Comparison of ENCODE assay signal across 23 cellular contexts in the genomic region with DNA sequence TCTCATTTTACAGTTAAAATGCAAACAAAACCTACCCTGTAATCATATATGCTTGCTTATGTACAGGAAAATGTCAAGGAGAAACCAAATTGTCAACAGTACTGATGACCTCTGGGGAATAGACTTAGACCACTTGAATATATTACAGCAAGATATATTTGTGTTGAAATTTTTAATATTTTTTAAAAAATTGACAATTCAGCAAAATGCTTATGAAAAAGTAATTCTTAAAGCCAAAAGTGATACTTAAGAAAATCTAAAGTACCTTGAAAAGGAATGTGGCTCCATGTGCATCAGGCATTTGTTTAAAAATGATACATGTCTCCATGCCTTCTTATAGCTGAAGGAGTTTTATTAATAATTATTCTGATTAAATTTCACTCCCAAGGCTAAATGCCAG.
"Had no signal": no experiment of that assay in that cellular context is flagged by ENCODE, and none has a peak within 500 bp of the region (broad histone marks: within the 10 kb centered on the region; RNA-seq: fewer than 3 reads in every experiment).

No MANE protein-coding gene starts in this region.

- H3K27me3 Mint-ChIP-seq: progenitor cell of endocrine pancreas had no signal

- H3K27ac Mint-ChIP-seq: activated naive CD4-positive, alpha-beta T cell treated with anti-CD3 and anti-CD28 coated beads, Interleukin-2, amount 50 U/mL, for 24 hours; endodermal cell; mesothelial cell of epicardium; natural killer cell treated with Interleukin-12 subunit alpha and Interleukin-12 subunit beta and Interleukin-15 and Interleukin-18, amount 100 ng/mL, for 72 hours; progenitor cell of endocrine pancreas had no signal

- H3K4me3 Mint-ChIP-seq: activated naive CD4-positive, alpha-beta T cell treated with anti-CD3 and anti-CD28 coated beads, Interleukin-2, amount 50 U/mL, for 24 hours; endodermal cell; mesothelial cell of epicardium; natural killer cell treated with Interleukin-12 subunit alpha and Interleukin-12 subunit beta and Interleukin-15 and Interleukin-18, amount 100 ng/mL, for 72 hours had no signal

- H3K36me3 Mint-ChIP-seq: activated naive CD4-positive, alpha-beta T cell treated with anti-CD3 and anti-CD28 coated beads, Interleukin-2, amount 50 U/mL, for 24 hours; natural killer cell treated with Interleukin-12 subunit alpha and Interleukin-12 subunit beta and Interleukin-15 and Interleukin-18, amount 100 ng/mL, for 72 hours had no signal

- DNase-seq: activated CD4-positive, alpha-beta T cell treated with anti-CD3 and anti-CD28 coated beads for 1 hour; activated CD4-positive, alpha-beta T cell treated with anti-CD3 and anti-CD28 coated beads, Interleukin-2, amount 50 U/mL, for 1 hour; activated gamma-delta T cell treated with Interleukin-2 at 50 U/mL for 16 hours; activated T-cell treated with anti-CD3 and anti-CD28 coated beads, Interleukin-2, amount 50 U/mL, for 1 hour; anterior cingulate cortex; body of pancreas; cortex of kidney; endodermal cell; esophagus squamous epithelium; head of caudate nucleus; hypothalamus; left ventricle myocardium inferior; mammary epithelial cell; retina; stimulated activated CD4-positive, alpha-beta T cell treated with anti-CD3 and anti-CD28 coated beads, Interleukin-4, amount 100 ng/mL, for 4 hours; stimulated activated naive CD8-positive, alpha-beta T cell treated with anti-CD3 and anti-CD28 coated beads, Interleukin-15, Interleukin-2, amounts not matched to agents 100 U/mL and 50 U/mL, for 24 hours; thyroid gland had no signal

- FAIRE-seq: TTC549 had no signal

- H3K9me3 Mint-ChIP-seq: activated naive CD4-positive, alpha-beta T cell treated with anti-CD3 and anti-CD28 coated beads, Interleukin-2, amount 50 U/mL, for 24 hours; endodermal cell; mesothelial cell of epicardium; natural killer cell treated with Interleukin-12 subunit alpha and Interleukin-12 subunit beta and Interleukin-15 and Interleukin-18, amount 100 ng/mL, for 72 hours had no signal

- H3K4me1 Mint-ChIP-seq: activated naive CD4-positive, alpha-beta T cell treated with anti-CD3 and anti-CD28 coated beads, Interleukin-2, amount 50 U/mL, for 24 hours; endodermal cell; mesothelial cell of epicardium had no signal

- ATAC-seq: body of pancreas; gastroesophageal sphincter; natural killer cell treated with Interleukin-12 subunit alpha and Interleukin-12 subunit beta and Interleukin-15 and Interleukin-18, amount 100 ng/mL, for 72 hours; stimulated activated naive CD8-positive, alpha-beta T cell treated with anti-CD3 and anti-CD28 coated beads, Interleukin-15, Interleukin-2, amounts not matched to agents 100 U/mL and 50 U/mL, for 24 hours had no signal
